Comparison of ENCODE assay signal across 8 cellular contexts in the genomic region with DNA sequence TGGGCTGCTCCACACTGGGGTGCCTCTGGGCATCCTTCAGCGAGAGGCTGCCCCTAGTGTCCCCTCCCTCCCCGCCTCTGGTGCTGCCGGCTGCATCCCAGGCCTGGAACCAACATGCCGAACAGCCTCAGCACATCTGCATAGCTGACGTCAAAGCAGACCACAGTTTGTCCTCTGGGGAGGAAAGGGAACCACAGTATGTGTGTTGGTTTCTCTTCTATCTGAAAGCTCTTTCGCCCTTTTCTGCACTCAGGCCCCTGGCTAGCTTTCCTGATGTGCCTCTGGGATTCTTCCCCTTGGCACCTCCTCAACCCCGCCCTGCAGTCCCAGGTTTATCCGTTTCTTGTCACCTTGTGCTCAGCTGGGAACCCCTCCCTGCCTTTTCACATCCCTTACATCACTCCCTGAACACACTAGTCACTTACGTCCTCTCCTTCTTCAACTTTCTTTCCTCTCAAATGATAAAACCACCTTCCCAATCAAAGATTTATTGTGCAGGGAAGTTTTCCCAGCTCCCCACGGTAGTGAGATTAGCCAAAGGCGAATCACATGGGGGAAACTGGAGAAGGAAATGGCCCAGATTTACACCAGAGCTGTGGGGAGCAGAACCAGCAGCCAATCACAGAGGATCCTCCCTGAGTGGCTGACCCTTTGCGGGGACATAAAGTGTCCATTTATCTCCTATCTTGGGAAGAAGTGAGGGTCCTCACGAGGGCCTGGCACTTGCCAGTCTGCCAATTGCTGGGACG. TPM values are rescaled to one million over a fixed set of nuclear protein-coding genes. Genes with fewer than 3 reads are reported as not detected.
DNase-seq lines count a peak whose midpoint lies in the region; ATAC-seq and TF ChIP-seq lines count a peak whose summit lies in the region.

No MANE protein-coding gene starts in this region.

- H3K4me1 ChIP-seq in left ventricle myocardium inferior: peaks cover 21% of the 10 kb centered on the region
- H3K4me1 ChIP-seq in uterus: peaks cover 0 to 3% of the 10 kb centered on the region in 2 donors
- no peaks in the 10 kb centered on the region for H3K4me1 ChIP-seq in A673 (ENCODE audit: insufficient read depth, low read length, poor library complexity, severe bottlenecking)

- no peaks in the 10 kb centered on the region for H3K27me3 ChIP-seq in left ventricle myocardium inferior (ENCODE audit: low read depth)
- no peaks in the 10 kb centered on the region for H3K27me3 ChIP-seq in uterus
- H3K27me3 ChIP-seq in A673 (replicated peaks; ENCODE audit: insufficient read depth, low read depth, low read length, poor library complexity): peaks cover 7% of the 10 kb centered on the region

- POLR2A ChIA-PET in A673 (lab: Charles Lee; ENCODE audit: low non-redundant PET): no interaction called here

- no peaks in the 10 kb centered on the region for H3K36me3 ChIP-seq in left ventricle myocardium inferior
- H3K36me3 ChIP-seq in uterus: no peaks in the 10 kb centered on the region
- H3K36me3 ChIP-seq in A673 (ENCODE audit: insufficient read depth, low read length, poor library complexity, severe bottlenecking): no peaks in the 10 kb centered on the region

- peak overlapping the region; percentile 69 for H3K27ac ChIP-seq in left ventricle myocardium inferior (replicated peaks)
- peak overlapping the region; percentile 63 to 77 for H3K27ac ChIP-seq in uterus
- no peak overlapping the region for H3K27ac ChIP-seq in A673 (ENCODE audit: low read depth, low read length, poor library complexity, severe bottlenecking)

- peak overlapping the region; percentile 45 for H3K4me3 Mint-ChIP-seq in activated CD4-positive, alpha-beta T cell treated with anti-CD3 and anti-CD28 coated beads, Interleukin-2, amount 10 ng/mL, durations not matched to agents 24 days and 14 days

- TF ChIP-seq POLR2A in uterus (IDR thresholded peaks at IDR 0.05): no peak

- H3K27me3 Mint-ChIP-seq in activated CD4-positive, alpha-beta T cell treated with anti-CD3 and anti-CD28 coated beads, Interleukin-2, amount 10 ng/mL, durations not matched to agents 24 days and 14 days: peaks cover 18% of the 10 kb centered on the region

- peaks cover 4% of the 10 kb centered on the region for H3K9me3 Mint-ChIP-seq in activated CD4-positive, alpha-beta T cell treated with anti-CD3 and anti-CD28 coated beads, Interleukin-2, amount 10 ng/mL, durations not matched to agents 24 days and 14 days

- intact Hi-C loops in activated CD4-positive, alpha-beta T cell treated with anti-CD3 and anti-CD28 coated beads, Interleukin-2, amount 10 ng/mL, durations not matched to agents 24 days and 14 days (cut with micrococcal nuclease): no loop called here
- intact Hi-C loops in left ventricle myocardium inferior (cut with micrococcal nuclease): no loop called here
- intact Hi-C loops in uterus (cut with DNase I; ENCODE audit: low total_unique reads): no loop called here
- intact Hi-C loops in A673 (cut with micrococcal nuclease; ENCODE audit: unreplicated experiment): no loop called here

- peak; percentile 30 for DNase-seq in stimulated activated CD4-positive, alpha-beta T cell treated with anti-CD3 and anti-CD28 coated beads, Interleukin-15, amount 100 ng/mL, for 24 hours
- no peak for DNase-seq in stimulated activated CD4-positive, alpha-beta T cell treated with anti-CD3 and anti-CD28 coated beads, Interleukin-1b, Interleukin-23, amount 100 ng/mL, for 48 hours
- DNase-seq in activated CD4-positive, alpha-beta T cell treated with anti-CD3 and anti-CD28 coated beads, Interleukin-2, amount 10 ng/mL, durations not matched to agents 24 days and 14 days: peak; percentile 86
- DNase-seq in left ventricle myocardium inferior (peak; percentile 69), uterus (peak; percentile 39 to 63), A673 (ENCODE audit: low spot score) (no peak), SHP77 (lab: John Stamatoyannopoulos, UW) (no peak)

- ATAC-seq in HG03060 (IDR thresholded peaks at IDR 0.05; ENCODE audit: low read depth, unreplicated experiment): peak; percentile 98

- no peaks in the 10 kb centered on the region for H3K36me3 Mint-ChIP-seq in activated CD4-positive, alpha-beta T cell treated with anti-CD3 and anti-CD28 coated beads, Interleukin-2, amount 10 ng/mL, durations not matched to agents 24 days and 14 days (ENCODE audit: low read depth)

- H3K4me1 Mint-ChIP-seq in activated CD4-positive, alpha-beta T cell treated with anti-CD3 and anti-CD28 coated beads, Interleukin-2, amount 10 ng/mL, durations not matched to agents 24 days and 14 days: peaks cover 16% of the 10 kb centered on the region

- no peak for TF ChIP-seq CTCF in left ventricle myocardium inferior (IDR thresholded peaks at IDR 0.05; ENCODE audit: borderline replicate concordance)
- no peak for TF ChIP-seq CTCF in uterus (IDR thresholded peaks at IDR 0.05)
- TF ChIP-seq CTCF in A673 (conservative IDR thresholded peaks at IDR 0.05; ENCODE audit: low read depth, low read length): no peak

- peak overlapping the region; percentile 81 for H3K27ac Mint-ChIP-seq in activated CD4-positive, alpha-beta T cell treated with anti-CD3 and anti-CD28 coated beads, Interleukin-2, amount 10 ng/mL, durations not matched to agents 24 days and 14 days

- H3K4me3 ChIP-seq in left ventricle myocardium inferior (no peak overlapping the region), uterus (no peak overlapping the region), A673 (ENCODE audit: low read depth, low read length, poor library complexity, severe bottlenecking) (no peak overlapping the region)

- no peaks in the 10 kb centered on the region for H3K9me3 ChIP-seq in left ventricle myocardium inferior (replicated peaks)
- H3K9me3 ChIP-seq in uterus: no peaks in the 10 kb centered on the region
- no peaks in the 10 kb centered on the region for H3K9me3 ChIP-seq in A673 (ENCODE audit: low read depth, low read length, poor library complexity, severe bottlenecking)

- BruUV-seq in A673 (replicated peaks; lab: Mats Ljungman, UMichigan): no TSS peak

- CTCF ChIA-PET in A673 (lab: Charles Lee): interaction anchor here (0.5 kb wide), 2 partner anchors 21 to 33 kb away, joined by 3 to 5 read pairs; no protein-coding TSS in a partner anchor

RNA-seq across cellular contexts. Expression of a gene that starts 35.6 kb away (rescaled TPM):
- total RNA-seq in activated CD4-positive, alpha-beta T cell treated with anti-CD3 and anti-CD28 coated beads, Interleukin-2, amount 10 ng/mL, durations not matched to agents 24 days and 14 days: 53.8 and 55.7 TPM in 2 replicates
- 37.1 TPM for total RNA-seq in left ventricle myocardium inferior
- total RNA-seq in uterus: 10 to 100 TPM; 13.1 to 66.3 (median 37.1) TPM
- 31.0 and 32.0 TPM in 2 replicates for total RNA-seq in A673 (2021)

RNA-seq across cellular contexts. Expression of a gene that starts 37.2 kb away (rescaled TPM):
- not detected in 2 replicates for total RNA-seq in activated CD4-positive, alpha-beta T cell treated with anti-CD3 and anti-CD28 coated beads, Interleukin-2, amount 10 ng/mL, durations not matched to agents 24 days and 14 days
- total RNA-seq in left ventricle myocardium inferior (not detected), uterus (not detected), A673 (2021) (not detected in 2 replicates)

Comparison
In these comparisons a context has a peak if more than half of its experiments do, and no peak if none do; other contexts are left out.
1. DNase-seq: peak in stimulated activated CD4-positive, alpha-beta T cell treated with anti-CD3 and anti-CD28 coated beads, Interleukin-15, amount 100 ng/mL, for 24 hours (single experiment), activated CD4-positive, alpha-beta T cell treated with anti-CD3 and anti-CD28 coated beads, Interleukin-2, amount 10 ng/mL, durations not matched to agents 24 days and 14 days (single experiment), left ventricle myocardium inferior (single experiment) and uterus (2 of 2); none in stimulated activated CD4-positive, alpha-beta T cell treated with anti-CD3 and anti-CD28 coated beads, Interleukin-1b, Interleukin-23, amount 100 ng/mL, for 48 hours (single experiment), A673 (single experiment) and SHP77 (0 of 2).